ENCODE assay signal across 12 cellular contexts in genomic region chr14:103549361-103550311, GRCh38. TPM values are rescaled to one million over a fixed set of nuclear protein-coding genes. Genes with fewer than 3 reads are reported as not detected.
DNase-seq lines count a peak whose midpoint lies in the region; ATAC-seq and TF ChIP-seq lines count a peak whose summit lies in the region.
"Had no signal": no experiment of that assay in that cellular context is flagged by ENCODE, and none has a peak within 500 bp of the region (broad histone marks: within the 10 kb centered on the region; RNA-seq: fewer than 3 reads in every experiment).

No MANE protein-coding gene starts in this region.

- BruUV-seq in A673 (replicated peaks; lab: Mats Ljungman, UMichigan): no TSS peak

- TF ChIP-seq EP300 in ovary (IDR thresholded peaks at IDR 0.05): no peak

- 79 to 82% (median 81%) methylated on average over 14 to 30 of the region's 30 CpGs for WGBS in heart left ventricle, 4 donors
- 84 to 91% (median 87%) methylated on average over 30 of the region's 30 CpGs for WGBS in ovary, 3 donors

- CTCF ChIA-PET in A673 (lab: Charles Lee): no interaction called here

- H3K9me3 ChIP-seq in heart left ventricle (no peaks in the 10 kb centered on the region), ovary (no peaks in the 10 kb centered on the region), A673 (ENCODE audit: low read depth, low read length, poor library complexity, severe bottlenecking) (no peaks in the 10 kb centered on the region)

- H3K4me1 ChIP-seq in heart left ventricle: peaks cover 0 to 73% (median 42%) of the 10 kb centered on the region in 12 donors
- H3K4me1 ChIP-seq in ovary (ENCODE audit: insufficient read depth): peaks cover 2% of the 10 kb centered on the region
- peaks cover 6% of the 10 kb centered on the region for H3K4me1 ChIP-seq in A673 (ENCODE audit: insufficient read depth, low read length, poor library complexity, severe bottlenecking)

- DNase-seq in 8988T (peak; percentile 32), SK-MEL-5 (ENCODE audit: low read depth, low spot score) (peak; percentile 52), heart left ventricle (peak; percentile 61 to 77 (median 73)), ovary (peak in 3 of 5 donors; percentile 23 to 42 (median 34)), A673 (ENCODE audit: low spot score) (no peak), KG1 (lab: John Stamatoyannopoulos, UW) (no peak), NCI-H510A treated with DMSO at 0.1 percent for 48 hours (lab: John Stamatoyannopoulos, UW) (no peak)
- DNase-seq: central memory CD4-positive, alpha-beta T cell; foreskin fibroblast; IMR-90; NCI-H2227 treated with DMSO at 0.1 percent for 48 hours had no signal

- H3K36me3 ChIP-seq in heart left ventricle: peaks cover 0 to 2% (median 0%) of the 10 kb centered on the region in 9 donors
- no peaks in the 10 kb centered on the region for H3K36me3 ChIP-seq in ovary
- H3K36me3 ChIP-seq in A673 (ENCODE audit: insufficient read depth, low read length, poor library complexity, severe bottlenecking): no peaks in the 10 kb centered on the region

- intact Hi-C loops in heart left ventricle (cut with DNase I) (loop anchor here in 7 of 10 donors (5.0 to 10.0 kb wide), 3 partner anchors 32 to 1035 kb away; no protein-coding TSS in a partner anchor), ovary (cut with DNase I) (loop anchor here in 2 of 4 donors (5.0 kb wide), 2 partner anchors 32 to 47 kb away; no protein-coding TSS in a partner anchor), A673 (cut with micrococcal nuclease; ENCODE audit: unreplicated experiment) (loop anchor here (5.0 kb wide), 1 partner anchor 47 kb away; no protein-coding TSS in a partner anchor)

- peak overlapping the region in 11 of 12 donors; percentile 17 to 98 (median 91) for H3K27ac ChIP-seq in heart left ventricle
- H3K27ac ChIP-seq in ovary: no peak overlapping the region
- no peak overlapping the region for H3K27ac ChIP-seq in A673 (ENCODE audit: low read depth, low read length, poor library complexity, severe bottlenecking)

- TF ChIP-seq CTCF in heart left ventricle (IDR thresholded peaks at IDR 0.05) (peak in 1 of 12 donors; percentile 5), ovary (IDR thresholded peaks at IDR 0.05) (no peak), A673 (conservative IDR thresholded peaks at IDR 0.05; ENCODE audit: low read depth, low read length) (no peak)

- in situ Hi-C loops in SK-MEL-5 (cut with HindIII; ENCODE audit: low pct_unique_long_range_greater_than_20kb, low sequenced_read_pairs): no loop called here

- H3K27me3 ChIP-seq in heart left ventricle: no peaks in the 10 kb centered on the region
- no peaks in the 10 kb centered on the region for H3K27me3 ChIP-seq in ovary
- no peaks in the 10 kb centered on the region for H3K27me3 ChIP-seq in A673 (replicated peaks; ENCODE audit: insufficient read depth, low read depth, low read length, poor library complexity)

- ATAC-seq in heart left ventricle: peak in 3 of 4 donors; percentile 10 to 44 (median 19)
- ATAC-seq in HG03469 (IDR thresholded peaks at IDR 0.05; ENCODE audit: unreplicated experiment): no peak

- TF ChIP-seq POLR2A in heart left ventricle (IDR thresholded peaks at IDR 0.05): no peak
- no peak for TF ChIP-seq POLR2A in ovary (IDR thresholded peaks at IDR 0.05)

- POLR2A ChIA-PET in A673 (lab: Charles Lee; ENCODE audit: low non-redundant PET): no interaction called here

- H3K4me3 ChIP-seq in heart left ventricle (peak overlapping the region in 1 of 12 donors; percentile 43), ovary (no peak overlapping the region), A673 (ENCODE audit: low read depth, low read length, poor library complexity, severe bottlenecking) (no peak overlapping the region)

RNA-seq across cellular contexts. Expression of gene BAG5, which starts 12.8 kb away (rescaled TPM):
- 25.2 and 26.9 TPM in 2 replicates for total RNA-seq in SK-MEL-5 (2014; rRNA removed; shearing (Covaris generic))
- polyA plus RNA-seq in SK-MEL-5 (2015; cell fraction: cytosol; rRNA removed): 19.6 and 22.5 TPM in 2 replicates
- 40.4 and 51.8 TPM in 2 replicates for polyA plus RNA-seq in SK-MEL-5 (2015; cell fraction: nucleus; rRNA removed)
- total RNA-seq in heart left ventricle (10 to 100 TPM; 15.0 to 22.8 (median 17.0) TPM), ovary (10 to 100 TPM; 13.2 to 29.1 (median 24.4) TPM), A673 (2021) (35.4 and 39.8 TPM in 2 replicates)
- polyA plus RNA-seq in heart left ventricle (10 to 100 TPM in 1 of 2 donors, 1 to 10 TPM in 1; 4.8 to 19.1 TPM), ovary (10 to 100 TPM in 1 of 2 donors, 1 to 10 TPM in 1; 9.8 to 26.6 TPM)

RNA-seq across cellular contexts. Expression of gene COA8, which starts 13.1 kb away (rescaled TPM):
- 39.4 and 40.4 TPM in 2 replicates for total RNA-seq in SK-MEL-5 (2014; rRNA removed; shearing (Covaris generic))
- 20.3 and 21.1 TPM in 2 replicates for polyA plus RNA-seq in SK-MEL-5 (2015; cell fraction: cytosol; rRNA removed)
- 2.4 TPM in 2 replicates for polyA plus RNA-seq in SK-MEL-5 (2015; cell fraction: nucleus; rRNA removed)
- total RNA-seq in heart left ventricle (10 to 100 TPM; 30.6 to 66.5 (median 41.9) TPM), ovary (10 to 100 TPM; 11.4 to 28.1 (median 26.6) TPM), A673 (2021) (48.6 and 51.0 TPM in 2 replicates)
- polyA plus RNA-seq in heart left ventricle (100 to 1,000 TPM in 1 of 2 donors, 10 to 100 TPM in 1; 47.5 to 109 TPM), ovary (10 to 100 TPM; 34.9 to 50.1 TPM)

RNA-seq across cellular contexts. Expression of gene TRMT61A, which starts 20.6 kb away (rescaled TPM):
- 19.0 and 19.9 TPM in 2 replicates for total RNA-seq in SK-MEL-5 (2014; rRNA removed; shearing (Covaris generic))
- 36.4 and 37.4 TPM in 2 replicates for polyA plus RNA-seq in SK-MEL-5 (2015; cell fraction: cytosol; rRNA removed)
- 26.5 and 28.0 TPM in 2 replicates for polyA plus RNA-seq in SK-MEL-5 (2015; cell fraction: nucleus; rRNA removed)
- total RNA-seq in heart left ventricle (1 to 10 TPM; 3.2 to 7.1 (median 5.1) TPM), ovary (10 to 100 TPM in 6 of 7 donors, 1 to 10 TPM in 1; 8.1 to 20.9 (median 14.8) TPM), A673 (2021) (19.3 and 23.6 TPM in 2 replicates)
- polyA plus RNA-seq in heart left ventricle (10 to 100 TPM in 1 of 2 donors, 1 to 10 TPM in 1; 5.8 to 15.9 TPM), ovary (10 to 100 TPM in 1 of 2 donors, under 1 TPM in 1; 0.62 to 12.1 TPM)

RNA-seq across cellular contexts. Expression of gene CKB, which starts 27.0 kb away (rescaled TPM):
- total RNA-seq in SK-MEL-5 (2014; rRNA removed; shearing (Covaris generic)): 14.1 and 21.2 TPM in 2 replicates
- 101 TPM in 2 replicates for polyA plus RNA-seq in SK-MEL-5 (2015; cell fraction: cytosol; rRNA removed)
- polyA plus RNA-seq in SK-MEL-5 (2015; cell fraction: nucleus; rRNA removed): 154 and 229 TPM in 2 replicates
- 1,000 to 10,000 TPM in 2 of 9 donors, 100 to 1,000 TPM in 7; 203 to 1,105 (median 462) TPM for total RNA-seq in heart left ventricle
- polyA plus RNA-seq in heart left ventricle: 1,000 to 10,000 TPM in 1 of 2 donors, 100 to 1,000 TPM in 1; 529 to 1,103 TPM
- 100 to 1,000 TPM in 6 of 7 donors, 10 to 100 TPM in 1; 79.4 to 284 (median 140) TPM for total RNA-seq in ovary
- polyA plus RNA-seq in ovary: 100 to 1,000 TPM in 1 of 2 donors, 10 to 100 TPM in 1; 47.5 to 134 TPM
- 118 and 183 TPM in 2 replicates for total RNA-seq in A673 (2021)

Comparison
In these comparisons a context has a peak if more than half of its experiments do, and no peak if none do; other contexts are left out.
1. DNase-seq: peak in 8988T (single experiment), SK-MEL-5 (single experiment), heart left ventricle (5 of 5) and ovary (3 of 5); none in A673 (single experiment), KG1 (single experiment) and NCI-H510A treated with DMSO at 0.1 percent for 48 hours (single experiment).
2. H3K27ac ChIP-seq: peak in heart left ventricle (11 of 12); none in ovary (0 of 2) and A673 (single experiment).